Comparison of ENCODE assay signal across 1 cellular context in the genomic region with DNA sequence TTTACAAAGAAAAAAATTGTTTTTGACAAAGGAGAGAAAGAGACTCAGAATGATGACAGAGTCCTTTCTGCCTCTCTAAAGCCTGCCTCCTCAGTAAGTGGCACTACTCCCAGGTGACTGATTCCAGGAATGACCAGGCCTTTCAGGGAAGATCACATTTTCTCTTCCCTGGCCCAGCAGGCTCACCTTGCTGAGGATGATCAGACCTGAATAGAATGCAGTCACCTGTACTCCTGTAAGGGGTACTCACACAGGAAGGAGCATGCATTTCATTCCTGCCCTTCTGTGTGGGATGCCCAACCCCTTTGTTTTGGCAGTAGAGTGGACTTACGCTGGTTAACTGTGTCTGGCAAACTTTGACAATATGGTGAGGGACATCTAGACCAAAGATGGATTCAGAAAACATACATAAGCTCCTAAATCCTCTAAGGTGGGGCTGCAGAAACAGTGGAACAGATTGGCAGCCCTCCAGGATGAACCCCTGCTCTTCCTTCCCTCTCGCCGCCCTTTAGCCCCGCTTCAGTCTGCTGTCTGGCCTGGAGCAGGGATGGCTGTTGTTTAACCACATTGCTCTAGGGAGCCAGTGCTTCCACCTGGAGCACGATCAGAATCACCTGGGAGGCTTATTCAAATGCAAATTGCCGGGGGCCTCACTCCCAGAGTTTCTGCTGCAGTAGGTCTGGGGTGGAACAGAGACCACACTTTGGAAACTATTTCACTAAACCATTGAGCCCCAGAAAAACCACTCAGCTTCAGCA.
TF ChIP-seq lines count a peak whose summit lies in the region.

No MANE protein-coding gene starts in this region.

TF ChIP-seq in WTC11, 78 proteins besides CTCF, POLR2A, EP300 and RAD21 (continued from another document):
- peak; percentile 73; the same call in 1 of the 2 replicates for TF ChIP-seq ZNF263 (CRISPR knock-in tag; IDR thresholded peaks at IDR 0.05; ENCODE audit: low read depth)
- TF ChIP-seq, protein P1, sequence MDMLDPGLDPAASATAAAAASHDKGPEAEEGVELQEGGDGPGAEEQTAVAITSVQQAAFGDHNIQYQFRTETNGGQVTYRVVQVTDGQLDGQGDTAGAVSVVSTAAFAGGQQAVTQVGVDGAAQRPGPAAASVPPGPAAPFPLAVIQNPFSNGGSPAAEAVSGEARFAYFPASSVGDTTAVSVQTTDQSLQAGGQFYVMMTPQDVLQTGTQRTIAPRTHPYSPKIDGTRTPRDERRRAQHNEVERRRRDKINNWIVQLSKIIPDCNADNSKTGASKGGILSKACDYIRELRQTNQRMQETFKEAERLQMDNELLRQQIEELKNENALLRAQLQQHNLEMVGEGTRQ (CRISPR knock-in tag; IDR thresholded peaks at IDR 0.05): 0 out of 2 replicates have a peak, but pooled peaks have one; percentile 13
